In genomic region chr7:105876091-105876963, GRCh38 we compare ENCODE assay signal across 8 cellular contexts. TPM values are rescaled to one million over a fixed set of nuclear protein-coding genes. Genes with fewer than 3 reads are reported as not detected.
A peak's percentile ranks its signal among the peaks of the same experiment; 100 is the strongest.
DNase-seq lines count a peak whose midpoint lies in the region; TF ChIP-seq lines count a peak whose summit lies in the region.

ATXN7L1 (minus strand) TSS chr7:105876599; CDS start chr7:105876558, 41 bp downstream.

- DNase-seq in DMS53 treated with DMSO at 0.1 percent for 48 hours (lab: John Stamatoyannopoulos, UW; ENCODE audit: unreplicated experiment) (peak; percentile 94), HCEC 1CT (peak; percentile 96), NCI-H1092 (lab: John Stamatoyannopoulos, UW) (peak; percentile 93), SK-N-MC (ENCODE audit: low read depth, low spot score) (peak; percentile 75), globus pallidus (ENCODE audit: low spot score) (peak; percentile 95), non-pigmented ciliary epithelial cell (ENCODE audit: low read depth) (peak; percentile 89)
- DNase-seq in activated naive CD4-positive, alpha-beta T cell treated with anti-CD3 and anti-CD28 coated beads, Interleukin-2, amount 10 ng/mL, durations not matched to agents 7 days and 5 days = peak; percentile 93

- peaks cover 14% of the 10 kb centered on the region for H3K36me3 Mint-ChIP-seq in activated naive CD4-positive, alpha-beta T cell treated with anti-CD3 and anti-CD28 coated beads, Interleukin-2, amount 10 ng/mL, durations not matched to agents 7 days and 5 days

- CTCF ChIA-PET in activated naive CD4-positive, alpha-beta T cell treated with anti-CD3 and anti-CD28 coated beads, Interleukin-2, amount 10 ng/mL, durations not matched to agents 7 days and 5 days (lab: Charles Lee) = interaction anchor here (0.6 to 3.2 kb wide), 11 partner anchors 12 to 166 kb away, joined by 3 to 22 read pairs (median 3); no protein-coding TSS in a partner anchor

- H3K9ac ChIP-seq in SK-N-MC (ENCODE audit: insufficient read length) = peak within 1 kb of the TSS; percentile 98

- no peaks in the 10 kb centered on the region for H3K9me3 ChIP-seq in SK-N-MC (ENCODE audit: low read depth, low read length)

- peaks cover 6% of the 10 kb centered on the region; the same call in 1 of the 2 replicates for H3K36me3 ChIP-seq in SK-N-MC (ENCODE audit: insufficient read depth, low read length)

- peak within 1 kb of the TSS; percentile 95 for H3K4me3 ChIP-seq in SK-N-MC

- no peak for TF ChIP-seq CTCF in subcutaneous adipose tissue (IDR thresholded peaks at IDR 0.05; ENCODE audit: low read depth)

- peaks cover 41% of the 10 kb centered on the region for H3K4me1 Mint-ChIP-seq in activated naive CD4-positive, alpha-beta T cell treated with anti-CD3 and anti-CD28 coated beads, Interleukin-2, amount 10 ng/mL, durations not matched to agents 7 days and 5 days

- H3K4me3 Mint-ChIP-seq in activated naive CD4-positive, alpha-beta T cell treated with anti-CD3 and anti-CD28 coated beads, Interleukin-2, amount 10 ng/mL, durations not matched to agents 7 days and 5 days = peak within 1 kb of the TSS; percentile 99

- peaks cover 24% of the 10 kb centered on the region for H3K27me3 Mint-ChIP-seq in activated naive CD4-positive, alpha-beta T cell treated with anti-CD3 and anti-CD28 coated beads, Interleukin-2, amount 10 ng/mL, durations not matched to agents 7 days and 5 days

- no peaks in the 10 kb centered on the region for H3K9me3 Mint-ChIP-seq in activated naive CD4-positive, alpha-beta T cell treated with anti-CD3 and anti-CD28 coated beads, Interleukin-2, amount 10 ng/mL, durations not matched to agents 7 days and 5 days

- peak within 1 kb of the TSS; percentile 86 for H3K27ac Mint-ChIP-seq in activated naive CD4-positive, alpha-beta T cell treated with anti-CD3 and anti-CD28 coated beads, Interleukin-2, amount 10 ng/mL, durations not matched to agents 7 days and 5 days

- peak within 1 kb of the TSS; percentile 83 for H3K27ac ChIP-seq in SK-N-MC

RNA-seq across cellular contexts. Expression of gene ATXN7L1, which starts in this region (rescaled TPM):
- 10 to 100 TPM; 11.5 to 29.2 (median 13.3) TPM for total RNA-seq in subcutaneous adipose tissue

Comparison
In these comparisons a context has a peak if more than half of its experiments do, and no peak if none do; other contexts are left out.
1. Peak in every context shown above with its lines: DNase-seq, H3K4me3 ChIP-seq and H3K27ac ChIP-seq.